In the genomic region with DNA sequence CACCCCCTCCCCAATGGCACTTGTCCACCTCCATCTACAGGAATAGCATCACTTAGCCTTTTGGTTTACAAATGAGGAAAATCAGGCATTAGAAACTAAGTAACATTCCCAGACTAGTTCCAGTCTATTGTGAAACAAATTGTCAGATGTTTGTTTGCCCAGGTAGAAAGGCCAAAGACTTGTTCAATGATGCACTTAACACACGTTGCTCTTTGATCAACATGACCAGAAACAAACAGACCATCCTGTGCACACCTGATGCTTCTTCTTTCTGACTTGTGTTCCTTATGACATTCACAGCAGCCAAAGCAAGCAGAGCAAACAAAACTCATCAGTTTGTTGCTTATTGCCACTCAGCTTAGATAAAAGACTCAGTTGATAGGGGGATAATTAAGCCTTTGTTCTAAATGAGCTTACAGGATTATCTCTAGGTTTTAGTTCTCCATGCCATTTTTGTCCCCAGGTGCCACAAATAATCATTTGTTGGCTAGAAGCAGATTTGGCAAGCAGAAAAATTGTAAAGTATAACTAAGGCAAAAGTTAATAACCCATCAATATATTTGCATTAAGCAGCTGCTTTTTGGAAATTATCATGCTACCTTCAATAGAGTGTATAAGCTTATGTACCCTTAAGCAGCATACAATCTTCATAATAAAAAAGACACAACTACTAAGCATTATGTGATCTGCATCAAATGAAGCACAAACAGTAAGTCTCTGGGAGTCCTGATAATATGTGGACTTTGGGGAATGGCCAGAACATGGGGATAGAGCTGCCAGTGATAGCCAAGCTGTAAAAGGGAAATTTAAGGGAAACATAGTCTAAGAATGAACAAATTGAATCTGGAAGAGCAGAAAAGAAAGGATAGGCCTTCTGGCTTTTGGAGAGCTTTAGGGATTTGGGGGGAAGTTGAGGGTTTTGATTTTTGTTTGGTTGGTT, we compare ENCODE assay signal across 21 cellular contexts.
"Had no signal": no experiment of that assay in that cellular context is flagged by ENCODE, and none has a peak within 500 bp of the region (broad histone marks: within the 10 kb centered on the region; RNA-seq: fewer than 3 reads in every experiment).

No MANE protein-coding gene starts in this region.

- H3K36me3 Mint-ChIP-seq: activated naive CD4-positive, alpha-beta T cell treated with anti-CD3 and anti-CD28 coated beads, Interleukin-2, amount 10 ng/mL, durations not matched to agents 7 days and 5 days had no signal

- H3K4me1 ChIP-seq: foreskin keratinocyte, tibial artery had no signal

- H3K27ac Mint-ChIP-seq: activated naive CD4-positive, alpha-beta T cell treated with anti-CD3 and anti-CD28 coated beads, Interleukin-2, amount 10 ng/mL, durations not matched to agents 7 days and 5 days; dendritic cell treated with granulocyte-macrophage colony-stimulating factor and Interleukin-4, amounts not matched to agents 40 ng/mL and 50 ng/mL, for 4 days; naive thymus-derived CD4-positive, alpha-beta T cell; progenitor cell of endocrine pancreas; stimulated activated naive CD8-positive, alpha-beta T cell treated with anti-CD3 and anti-CD28 coated beads, Interleukin-15, Interleukin-2, amounts not matched to agents 100 ng/mL and 50 ng/mL, for 24 hours; T-helper 1 cell treated with Interleukin-12 subunit alpha and Interleukin-12 subunit beta and Interleukin-4 antibody, amounts not matched to agents 30 μg/mL and 1 μg/mL, for 36 hours had no signal

- H3K9me3 Mint-ChIP-seq: activated naive CD4-positive, alpha-beta T cell treated with anti-CD3 and anti-CD28 coated beads, Interleukin-2, amount 10 ng/mL, durations not matched to agents 7 days and 5 days; stimulated activated naive CD8-positive, alpha-beta T cell treated with anti-CD3 and anti-CD28 coated beads, Interleukin-15, Interleukin-2, amounts not matched to agents 100 ng/mL and 50 ng/mL, for 24 hours; T-helper 1 cell treated with Interleukin-12 subunit alpha and Interleukin-12 subunit beta and Interleukin-4 antibody, amounts not matched to agents 30 μg/mL and 1 μg/mL, for 36 hours had no signal

- H3K4me3 ChIP-seq: cardiac muscle cell, lung, tibial artery had no signal

- H3K27me3 ChIP-seq: cardiac muscle cell, foreskin keratinocyte, tibial artery had no signal

- H3K27ac ChIP-seq: cardiac muscle cell, foreskin keratinocyte, tibial artery had no signal

- DNase-seq: activated CD4-positive, alpha-beta T cell treated with anti-CD3 and anti-CD28 coated beads for 4 hours; activated CD4-positive, alpha-beta T cell treated with anti-CD3 and anti-CD28 coated beads, Interleukin-2, amount 50 U/mL, for 48 hours; activated CD4-positive, CD25-positive, alpha-beta regulatory T cell; activated effector memory CD4-positive, alpha-beta T cell treated with anti-CD3 and anti-CD28 coated beads, Interleukin-2, amount 50 U/mL, for 16 hours; activated naive CD4-positive, alpha-beta T cell treated with anti-CD3 and anti-CD28 coated beads, Interleukin-2, amount 10 ng/mL, durations not matched to agents 7 days and 5 days; amygdala; effector CD4-positive, alpha-beta T cell; foreskin keratinocyte; kidney; naive thymus-derived CD4-positive, alpha-beta T cell; stimulated activated CD4-positive, alpha-beta T cell treated with anti-CD3 and anti-CD28 coated beads, Interleukin-12 subunit alpha, Interleukin-12 subunit beta, amount 100 ng/mL, for 4 hours; stimulated activated CD4-positive, alpha-beta T cell treated with anti-CD3 and anti-CD28 coated beads, Interleukin-4, amount 100 ng/mL, for 4 hours; substantia nigra; T1000; tibial artery had no signal

- H3K9me3 ChIP-seq: tibial artery had no signal

- H3K4me1 Mint-ChIP-seq: activated naive CD4-positive, alpha-beta T cell treated with anti-CD3 and anti-CD28 coated beads, Interleukin-2, amount 10 ng/mL, durations not matched to agents 7 days and 5 days; naive thymus-derived CD4-positive, alpha-beta T cell had no signal

- H3K36me3 ChIP-seq: cardiac muscle cell, tibial artery had no signal

- H3K4me3 Mint-ChIP-seq: activated naive CD4-positive, alpha-beta T cell treated with anti-CD3 and anti-CD28 coated beads, Interleukin-2, amount 10 ng/mL, durations not matched to agents 7 days and 5 days; dendritic cell treated with granulocyte-macrophage colony-stimulating factor and Interleukin-4, amounts not matched to agents 40 ng/mL and 50 ng/mL, for 4 days; naive thymus-derived CD4-positive, alpha-beta T cell; stimulated activated naive CD8-positive, alpha-beta T cell treated with anti-CD3 and anti-CD28 coated beads, Interleukin-15, Interleukin-2, amounts not matched to agents 100 ng/mL and 50 ng/mL, for 24 hours; T-helper 1 cell treated with Interleukin-12 subunit alpha and Interleukin-12 subunit beta and Interleukin-4 antibody, amounts not matched to agents 30 μg/mL and 1 μg/mL, for 36 hours had no signal

- ATAC-seq: foreskin keratinocyte; naive thymus-derived CD4-positive, alpha-beta T cell had no signal
